In the genomic region with DNA sequence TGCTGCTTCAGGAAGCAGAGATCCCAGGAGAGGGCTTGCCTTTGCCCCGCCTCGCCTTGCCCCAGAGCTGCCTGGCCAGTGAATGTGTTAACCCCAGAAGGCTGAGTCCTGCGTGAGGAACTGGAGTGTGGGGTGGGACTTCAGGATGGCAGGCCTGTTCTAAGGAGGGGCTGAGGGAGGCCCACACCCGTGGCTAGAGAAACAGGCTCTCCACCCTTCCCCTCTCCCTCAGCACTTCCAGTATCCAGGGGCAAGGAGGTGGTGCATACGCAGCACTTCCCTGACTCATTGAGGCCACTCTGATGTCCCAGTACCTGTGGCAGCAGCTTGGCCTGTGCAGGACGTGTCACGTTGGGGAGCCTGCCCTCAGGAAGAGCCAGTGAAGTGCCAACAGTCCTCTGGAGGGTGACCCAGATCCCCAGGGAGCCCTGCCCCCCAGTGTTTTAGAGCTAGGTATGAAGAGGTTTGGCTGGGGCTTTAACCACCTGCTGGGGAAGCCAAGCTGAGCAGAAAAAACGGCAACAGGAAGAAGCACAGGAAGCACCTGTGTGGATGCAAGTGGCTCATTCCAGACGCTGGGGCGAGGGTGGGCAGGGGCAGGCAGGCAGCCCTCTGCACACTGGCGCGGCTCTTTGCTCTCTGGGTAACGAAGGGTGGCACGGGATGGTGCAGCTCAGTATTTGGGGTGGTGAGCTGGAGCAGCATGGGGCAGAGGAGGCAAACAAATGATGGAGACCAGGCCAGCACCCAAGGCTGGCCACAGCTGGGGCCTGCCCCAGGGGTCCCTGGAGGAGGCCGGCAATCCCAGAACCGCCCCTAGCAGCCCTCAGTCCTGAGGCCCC, we compare ENCODE assay signal across 1 cellular context.
A peak's percentile ranks its signal among the peaks of the same experiment; 100 is the strongest.
TF ChIP-seq lines count a peak whose summit lies in the region.

No MANE protein-coding gene starts in this region.

TF ChIP-seq in GM12878, 131 proteins besides CTCF, POLR2A, EP300 and RAD21 (continued from another document):
- TF ChIP-seq ATF2 (IDR thresholded peaks at IDR 0.05; ENCODE audit: low read length) (0 out of 2 replicates have a peak, but pooled peaks have one; percentile 24), KDM1A (IDR thresholded peaks at IDR 0.05; ENCODE audit: borderline replicate concordance) (no peak), PML (IDR thresholded peaks at IDR 0.05; ENCODE audit: low read length) (no peak), ZBTB4 (CRISPR knock-in tag; IDR thresholded peaks at IDR 0.05) (no peak), ELK1 (IDR thresholded peaks at IDR 0.05; ENCODE audit: low read depth, low read length) (no peak), TCF3 (IDR thresholded peaks at IDR 0.05; ENCODE audit: borderline replicate concordance, insufficient read depth, low read depth, low read length) (0 out of 2 replicates have a peak, but pooled peaks have one; percentile 84), PAX5 (IDR thresholded peaks at IDR 0.05; ENCODE audit: borderline replicate concordance, low read depth, low read length) (0 out of 2 replicates have a peak, but pooled peaks have one; percentile 24), EED (IDR thresholded peaks at IDR 0.05; ENCODE audit: low read depth) (peak; percentile 59), ZNF207 (IDR thresholded peaks at IDR 0.05; ENCODE audit: borderline replicate concordance) (no peak), CEBPZ (IDR thresholded peaks at IDR 0.05; ENCODE audit: low read depth, low read length) (no peak), POLR2AphosphoS5 (IDR thresholded peaks at IDR 0.05; ENCODE audit: low read length) (peak; percentile 14; the same call in 1 of the 2 replicates), MEF2B (IDR thresholded peaks at IDR 0.05; ENCODE audit: partially characterized antibody, poor library complexity, severe bottlenecking) (peak; percentile 35)
